ENCODE assay signal across 24 cellular contexts in the genomic region with DNA sequence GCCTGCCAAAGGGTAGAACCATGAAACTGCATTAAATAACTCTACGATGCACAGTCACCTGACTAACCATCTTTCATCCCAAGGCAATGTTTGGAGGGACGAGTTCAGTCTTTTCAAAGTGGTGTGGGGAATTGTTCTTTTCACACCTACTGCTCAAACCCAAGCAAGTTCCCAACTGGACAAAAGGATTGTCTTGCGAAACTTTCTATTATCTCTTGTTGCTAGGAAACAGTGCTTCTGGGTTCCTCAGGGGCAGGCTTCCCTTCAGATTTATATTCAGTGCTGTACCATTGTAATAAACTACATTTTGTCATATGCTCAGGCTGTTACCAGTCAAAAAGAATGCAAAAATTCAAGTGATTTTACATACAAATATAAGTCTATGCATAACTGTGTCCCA.
DNase-seq lines count a peak whose midpoint lies in the region; ATAC-seq and TF ChIP-seq lines count a peak whose summit lies in the region.
"Had no signal": no experiment of that assay in that cellular context is flagged by ENCODE, and none has a peak within 500 bp of the region (broad histone marks: within the 10 kb centered on the region; RNA-seq: fewer than 3 reads in every experiment).

No MANE protein-coding gene starts in this region.

- H3K27ac ChIP-seq in hepatocyte (peak overlapping the region; percentile 49), neuronal stem cell (replicated peaks; ENCODE audit: low read length) (no peak overlapping the region), foreskin keratinocyte (no peak overlapping the region), spleen (no peak overlapping the region), MM.1S (ENCODE audit: low read length) (no peak overlapping the region)
- H3K27ac ChIP-seq: psoas muscle, SJSA1, testis had no signal

- DNase-seq in MV-4-11 (lab: John Stamatoyannopoulos, UW) (peak; percentile 23), NCI-H510A treated with DMSO at 0.1 percent for 48 hours (lab: John Stamatoyannopoulos, UW) (peak; percentile 70), hepatocyte (ENCODE audit: low spot score) (peak; percentile 11), neuronal stem cell (ENCODE audit: low spot score) (peak; percentile 5), foreskin keratinocyte (no peak), spleen (no peak), MM.1S (no peak)
- DNase-seq: activated CD4-positive, alpha-beta T cell treated with anti-CD3 and anti-CD28 coated beads for 1 hour; activated gamma-delta T cell; activated naive CD8-positive, alpha-beta T cell treated with anti-CD3 and anti-CD28 coated beads, Interleukin-2, amount 50 U/mL, for 24 hours; Calu3; EL; GOT3; KBM-7; MG63; NCI-H1694; NCI-H82; nucleus accumbens; psoas muscle; RPMI8226; stimulated activated naive CD8-positive, alpha-beta T cell treated with anti-CD3 and anti-CD28 coated beads, Interleukin-15, Interleukin-2, amounts not matched to agents 100 U/mL and 50 U/mL, for 24 hours; T-helper 1 cell; testis had no signal

- H2AK5ac ChIP-seq in neuronal stem cell (ENCODE audit: low read depth, low read length) = no peak overlapping the region

- TF ChIP-seq CTCF in hepatocyte (IDR thresholded peaks at IDR 0.05; ENCODE audit: poor library complexity) (no peak), foreskin keratinocyte (conservative IDR thresholded peaks at IDR 0.05) (no peak), spleen (IDR thresholded peaks at IDR 0.05 in 8 of 11, conservative IDR thresholded peaks at IDR 0.05 in 3 of 11) (no peak), MM.1S (IDR thresholded peaks at IDR 0.05; ENCODE audit: low read length) (no peak)

- H3K4me3 ChIP-seq in hepatocyte (no peak overlapping the region), neuronal stem cell (ENCODE audit: low read length in 2 of 2) (no peak overlapping the region), spleen (no peak overlapping the region), MM.1S (ENCODE audit: low read length) (no peak overlapping the region)
- H3K4me3 ChIP-seq: MG63, psoas muscle, SJSA1, testis had no signal

- H3K14ac ChIP-seq in neuronal stem cell (ENCODE audit: low read length) = no peak overlapping the region

- no peak overlapping the region for H4K91ac ChIP-seq in neuronal stem cell (ENCODE audit: low read depth, low read length, poor library complexity)

- H2BK12ac ChIP-seq in neuronal stem cell (ENCODE audit: low read length) = no peak overlapping the region

- WGBS in hepatocyte (ENCODE audit: low lambda C conversion rate, missing lambda C conversion rate) = 63% methylated on average over 3 of the region's 3 CpGs
- no CpG with 5 or more reads among the region's 3 CpGs for WGBS in neuronal stem cell (ENCODE audit: extremely low coverage in 2 of 2, insufficient read length in 2 of 2, insufficient replicate concordance in 1 of 2), 2 donors
- WGBS in spleen, 5 donors = 40 to 79% (median 56%) methylated on average over 3 of the region's 3 CpGs

- H3K36me3 ChIP-seq in hepatocyte (replicated peaks; ENCODE audit: insufficient read depth, low read depth) (no peaks in the 10 kb centered on the region), neuronal stem cell (replicated peaks in 1 of 2; ENCODE audit: control insufficient read depth in 2 of 2, insufficient read depth in 2 of 2, low read length in 2 of 2) (no peaks in the 10 kb centered on the region), spleen (no peaks in the 10 kb centered on the region), MM.1S (replicated peaks; ENCODE audit: insufficient read depth, low read length) (no peaks in the 10 kb centered on the region)
- H3K36me3 ChIP-seq: MG63, SJSA1 had no signal

- no peaks in the 10 kb centered on the region for H3K9me3 ChIP-seq in hepatocyte (ENCODE audit: low read depth)
- no peaks in the 10 kb centered on the region for H3K9me3 ChIP-seq in neuronal stem cell (replicated peaks in 1 of 2; ENCODE audit: control insufficient read depth in 2 of 2, insufficient read depth in 1 of 2, low read depth in 1 of 2, low read length in 2 of 2)
- no peaks in the 10 kb centered on the region for H3K9me3 ChIP-seq in spleen
- H3K9me3 ChIP-seq in MM.1S (replicated peaks; ENCODE audit: insufficient read depth, low read length) = no peaks in the 10 kb centered on the region
- H3K9me3 ChIP-seq: MG63, psoas muscle, SJSA1, testis had no signal

- H2BK120ac ChIP-seq in neuronal stem cell (ENCODE audit: low read depth, low read length) = no peak overlapping the region

- H3K4me1 ChIP-seq in hepatocyte (ENCODE audit: insufficient read depth) = peaks cover 13% of the 10 kb centered on the region
- peaks cover 7 to 20% of the 10 kb centered on the region in 2 donors for H3K4me1 ChIP-seq in neuronal stem cell (ENCODE audit: control insufficient read depth in 2 of 2, insufficient read depth in 1 of 2, low read depth in 1 of 2, low read length in 2 of 2)
- H3K4me1 ChIP-seq in foreskin keratinocyte = no peaks in the 10 kb centered on the region
- H3K4me1 ChIP-seq in spleen = no peaks in the 10 kb centered on the region
- 0 out of 2 replicates have a peak, but pooled peaks cover 5% of the 10 kb centered on the region for H3K4me1 ChIP-seq in MM.1S (ENCODE audit: low read length)
- H3K4me1 ChIP-seq: psoas muscle, SJSA1, testis had no signal

- intact Hi-C loops in spleen (cut with DNase I; ENCODE audit: low total_unique reads) = no loop called here

- H3K79me2 ChIP-seq in hepatocyte = no peaks in the 10 kb centered on the region
- H3K79me2 ChIP-seq in MM.1S (ENCODE audit: low read length) = no peaks in the 10 kb centered on the region

- H4K20me1 ChIP-seq in hepatocyte (ENCODE audit: insufficient read depth, poor library complexity, severe bottlenecking) (no peaks in the 10 kb centered on the region), MM.1S (ENCODE audit: insufficient read depth, low read length) (no peaks in the 10 kb centered on the region)

- H3K18ac ChIP-seq in neuronal stem cell (ENCODE audit: low read length) = no peak overlapping the region

- H3K4me2 ChIP-seq in hepatocyte (no peak overlapping the region), neuronal stem cell (ENCODE audit: insufficient read depth, low read length, poor library complexity, severe bottlenecking) (no peak overlapping the region), MM.1S (ENCODE audit: low read depth, low read length) (no peak overlapping the region)

- H3K23ac ChIP-seq in neuronal stem cell (ENCODE audit: low read depth, low read length, poor library complexity) = no peak overlapping the region

- H4K8ac ChIP-seq in neuronal stem cell (ENCODE audit: low read depth, low read length) = no peak overlapping the region

- no peak overlapping the region for H3K4ac ChIP-seq in neuronal stem cell (ENCODE audit: low read length)

- no peaks in the 10 kb centered on the region for H3K79me1 ChIP-seq in neuronal stem cell (ENCODE audit: low read depth, low read length)

- H2BK15ac ChIP-seq in neuronal stem cell (ENCODE audit: low read length) = no peak overlapping the region

- H3F3A ChIP-seq in MM.1S (ENCODE audit: insufficient read depth, low read length) = no peaks in the 10 kb centered on the region

- no peak overlapping the region for H3K9ac ChIP-seq in neuronal stem cell (ENCODE audit: low read depth, low read length, poor library complexity)
- H3K9ac ChIP-seq in MM.1S (ENCODE audit: low read length) = no peak overlapping the region

- H3K9me2 ChIP-seq in hepatocyte (replicated peaks; ENCODE audit: insufficient read depth) (no peaks in the 10 kb centered on the region), MM.1S (replicated peaks; ENCODE audit: insufficient read depth, low read length) (no peaks in the 10 kb centered on the region)

- H3K27me3 ChIP-seq in hepatocyte (no peaks in the 10 kb centered on the region), neuronal stem cell (ENCODE audit: control insufficient read depth in 3 of 3, insufficient read depth in 3 of 3, low read depth in 1 of 3, low read length in 3 of 3) (no peaks in the 10 kb centered on the region), foreskin keratinocyte (no peaks in the 10 kb centered on the region), spleen (replicated peaks in 1 of 7) (no peaks in the 10 kb centered on the region), MM.1S (replicated peaks; ENCODE audit: insufficient read depth, low read length) (no peaks in the 10 kb centered on the region)
- H3K27me3 ChIP-seq: MG63, SJSA1, testis had no signal

- ATAC-seq in foreskin keratinocyte = no peak
- ATAC-seq: activated naive CD8-positive, alpha-beta T cell treated with anti-CD3 and anti-CD28 coated beads, Interleukin-2, amount 50 U/mL, for 24 hours; psoas muscle; stimulated activated naive CD8-positive, alpha-beta T cell treated with anti-CD3 and anti-CD28 coated beads, Interleukin-15, Interleukin-2, amounts not matched to agents 100 U/mL and 50 U/mL, for 24 hours had no signal

- H2AFZ ChIP-seq in hepatocyte (no peak overlapping the region), neuronal stem cell (ENCODE audit: low read length) (no peak overlapping the region), MM.1S (ENCODE audit: low read length) (no peak overlapping the region)

- H2BK5ac ChIP-seq in neuronal stem cell (ENCODE audit: low read length) = no peak overlapping the region

- no peak for TF ChIP-seq POLR2A in spleen (IDR thresholded peaks at IDR 0.05)

Comparison
In these comparisons a context has a peak if more than half of its experiments do, and no peak if none do; other contexts are left out.
1. DNase-seq: peak in MV-4-11 (single experiment), NCI-H510A treated with DMSO at 0.1 percent for 48 hours (single experiment), hepatocyte (single experiment) and neuronal stem cell (single experiment); none in foreskin keratinocyte (0 of 2), spleen (single experiment) and MM.1S (single experiment).